In genomic region chr12:71685312-71685906, GRCh38 we compare ENCODE assay signal across 9 cellular contexts. TPM values are rescaled to one million over a fixed set of nuclear protein-coding genes. Genes with fewer than 3 reads are reported as not detected.
DNase-seq lines count a peak whose midpoint lies in the region; ATAC-seq, FAIRE-seq and TF ChIP-seq lines count a peak whose summit lies in the region.
"Had no signal": no experiment of that assay in that cellular context is flagged by ENCODE, and none has a peak within 500 bp of the region (broad histone marks: within the 10 kb centered on the region; RNA-seq: fewer than 3 reads in every experiment).

No MANE protein-coding gene starts in this region.

- no peaks in the 10 kb centered on the region for H3K27me3 Mint-ChIP-seq in activated T-cell treated with anti-CD3 and anti-CD28 coated beads, Interleukin-2, amount 50 U/mL, for 72 hours (ENCODE audit: low read depth)
- no peaks in the 10 kb centered on the region for H3K27me3 Mint-ChIP-seq in type B pancreatic cell

- no peaks in the 10 kb centered on the region for H3K36me3 ChIP-seq in HepG2 (replicated peaks in 1 of 2; ENCODE audit: control insufficient read depth in 1 of 2, insufficient read depth in 2 of 2, low read length in 2 of 2)

- FAIRE-seq in HepG2 (lab: Jason Lieb, UNC) = no peak
- FAIRE-seq: colon had no signal

- H3K9ac ChIP-seq in HepG2 (ENCODE audit: insufficient read depth, low read depth, low read length) = peak overlapping the region; percentile 80

- no peak for TF ChIP-seq CTCF in astrocyte of the cerebellum (IDR thresholded peaks at IDR 0.05; ENCODE audit: low read depth, low read length, missing control alignments)
- TF ChIP-seq CTCF in HepG2 (CRISPR knock-in tag; IDR thresholded peaks at IDR 0.05) = no peak
- TF ChIP-seq CTCF in type B pancreatic cell (conservative IDR thresholded peaks at IDR 0.05) = no peak

- H3K36me3 Mint-ChIP-seq in activated T-cell treated with anti-CD3 and anti-CD28 coated beads, Interleukin-2, amount 50 U/mL, for 72 hours (ENCODE audit: insufficient read depth in 2 of 2) = no peaks in the 10 kb centered on the region
- H3K36me3 Mint-ChIP-seq in type B pancreatic cell = no peaks in the 10 kb centered on the region

- POLR2A ChIA-PET in HepG2 (lab: Yijun Ruan, JAX) = interaction anchor here (0.6 to 3.7 kb wide), 17 partner anchors 10 to 247 kb away, joined by 3 to 78 read pairs (median 6); partner anchors contain the start of genes RAB21, THAP2 and ZFC3H1

- H3K4me1 ChIP-seq in HepG2 (ENCODE audit: insufficient read depth, low read length) = peaks cover 46% of the 10 kb centered on the region

- H3K4me3 ChIP-seq in astrocyte of the cerebellum (ENCODE audit: low read depth, low read length) = peak overlapping the region; percentile 70
- H3K4me3 ChIP-seq in HepG2 (replicated peaks in 1 of 3; ENCODE audit: insufficient read depth in 1 of 3, low read depth in 2 of 3, low read length in 3 of 3) = peak overlapping the region; percentile 73 to 79 (median 73)

- H3K79me2 ChIP-seq in HepG2 (ENCODE audit: insufficient read depth, low read length) = peaks cover 9% of the 10 kb centered on the region

- no peaks in the 10 kb centered on the region for H3K9me3 ChIP-seq in HepG2 (ENCODE audit: low read length)

- peaks cover 34% of the 10 kb centered on the region for H3K4me1 Mint-ChIP-seq in activated T-cell treated with anti-CD3 and anti-CD28 coated beads, Interleukin-2, amount 50 U/mL, for 72 hours (ENCODE audit: low read depth)
- peaks cover 10% of the 10 kb centered on the region for H3K4me1 Mint-ChIP-seq in type B pancreatic cell (ENCODE audit: unreplicated experiment)

- TF ChIP-seq RAD21 in HepG2 (CRISPR knock-in tag; IDR thresholded peaks at IDR 0.05) = no peak

- 4% methylated on average over 19 of the region's 19 CpGs for WGBS in HepG2 (ENCODE audit: low lambda C conversion rate)

- BruUV-seq in HepG2 (replicated peaks; lab: Mats Ljungman, UMichigan) = no TSS peak

- CTCF ChIA-PET in HepG2 (lab: Yijun Ruan, JAX; ENCODE audit: low intra/inter-chr PET ratio, low total read pairs) = no interaction called here

- no peaks in the 10 kb centered on the region for H4K20me1 ChIP-seq in HepG2 (ENCODE audit: insufficient read depth, low read length)

- peak overlapping the region; percentile 93 for H3K27ac ChIP-seq in HepG2 (ENCODE audit: extremely low read length, insufficient read depth, low read length)

- no peak for ATAC-seq in activated T-cell treated with anti-CD3 and anti-CD28 coated beads, Interleukin-2, amount 50 U/mL, for 72 hours (replicated peaks in 1 of 2)
- peak; percentile 8; the same call in 2 of the 3 replicates for ATAC-seq in HepG2
- no peak for ATAC-seq in HG02870 (IDR thresholded peaks at IDR 0.05; ENCODE audit: unreplicated experiment)

- intact Hi-C loops in HepG2 (cut with micrococcal nuclease; ENCODE audit: unreplicated experiment) = no loop called here

- in situ Hi-C loops in astrocyte of the cerebellum (cut with HindIII; ENCODE audit: low sequenced_read_pairs) (no loop called here), HepG2 (cut with HindIII; ENCODE audit: extremely low pct_ligation_motif_present, low pct_unique_long_range_greater_than_20kb) (no loop called here)

- no peak for TF ChIP-seq EP300 in HepG2 (IDR thresholded peaks at IDR 0.05; ENCODE audit: low read depth in 2 of 2, low read length in 2 of 2)
- TF ChIP-seq EP300 in HepG2 (CRISPR knock-in tag; IDR thresholded peaks at IDR 0.05; ENCODE audit: borderline replicate concordance) = no peak

- peak overlapping the region; percentile 95 for H2AFZ ChIP-seq in HepG2 (ENCODE audit: low read length)

- TF ChIP-seq POLR2A in HepG2 (IDR thresholded peaks at IDR 0.05; ENCODE audit: insufficient read depth in 1 of 2, low read depth in 2 of 2, low read length in 2 of 2) = no peak

- H3K4me3 Mint-ChIP-seq in activated T-cell treated with anti-CD3 and anti-CD28 coated beads, Interleukin-2, amount 50 U/mL, for 72 hours = peak overlapping the region; percentile 86 to 90
- peak overlapping the region; percentile 95 for H3K4me3 Mint-ChIP-seq in type B pancreatic cell

- no peaks in the 10 kb centered on the region for H3K27me3 ChIP-seq in HepG2 (ENCODE audit: control insufficient read depth in 1 of 2, insufficient read depth in 2 of 2, low read length in 2 of 2)

- DNase-seq in activated T-cell treated with anti-CD3 and anti-CD28 coated beads, Interleukin-2, amount 50 U/mL, for 72 hours = no peak
- no peak for DNase-seq in activated T-cell treated with anti-CD3 and anti-CD28 coated beads for 4 hours
- no peak for DNase-seq in astrocyte of the cerebellum (ENCODE audit: low read depth)
- DNase-seq in HepG2 (ENCODE audit: low spot score) = no peak
- no peak for DNase-seq in type B pancreatic cell (ENCODE audit: extremely low spot score, unreplicated experiment)
- DNase-seq in OCI-M1 (lab: John Stamatoyannopoulos, UW) = no peak
- no peak for DNase-seq in kidney glomerular epithelial cell (lab: John Stamatoyannopoulos, UW)

- H3K9me3 Mint-ChIP-seq in activated T-cell treated with anti-CD3 and anti-CD28 coated beads, Interleukin-2, amount 50 U/mL, for 72 hours = no peaks in the 10 kb centered on the region
- no peaks in the 10 kb centered on the region for H3K9me3 Mint-ChIP-seq in type B pancreatic cell

- peak overlapping the region; percentile 57 for H3K27ac Mint-ChIP-seq in activated T-cell treated with anti-CD3 and anti-CD28 coated beads, Interleukin-2, amount 50 U/mL, for 72 hours
- H3K27ac Mint-ChIP-seq in type B pancreatic cell = peak overlapping the region; percentile 89

- H3K4me2 ChIP-seq in HepG2 (ENCODE audit: low read depth, low read length) = peak overlapping the region; percentile 99

RNA-seq across cellular contexts. Expression of gene TMEM19, which starts 0.5 kb away (rescaled TPM):
- 10 to 100 TPM; 15.0 to 18.5 TPM for total RNA-seq in activated T-cell treated with anti-CD3 and anti-CD28 coated beads, Interleukin-2, amount 50 U/mL, for 72 hours
- total RNA-seq in HepG2 (2016; rRNA removed; fragmentation: Illumina TruSeq; extraction: Trizol) (21.9 and 22.5 TPM in 2 replicates), type B pancreatic cell (ENCODE audit: low replicate concordance) (11.4 and 15.3 TPM in 2 replicates)
- 8.4 and 11.1 TPM in 2 replicates for total RNA-seq in HepG2 (2016; cell fraction: cytosol; rRNA removed; fragmentation: Illumina TruSeq; extraction: Trizol; ENCODE audit: low read depth)
- 24.4 and 24.7 TPM in 2 replicates for total RNA-seq in HepG2 (2016; cell fraction: insoluble cytoplasmic fraction; rRNA removed; fragmentation: Illumina TruSeq; extraction: Trizol)
- 19.4 and 21.7 TPM in 2 replicates for total RNA-seq in HepG2 (2016; cell fraction: membrane; rRNA removed; fragmentation: Illumina TruSeq; extraction: Trizol)
- total RNA-seq in HepG2 (2016; cell fraction: nucleus; rRNA removed; fragmentation: Illumina TruSeq; extraction: Trizol) = 20.6 and 22.2 TPM in 2 replicates
- 12.0 and 16.9 TPM in 2 replicates for polyA plus RNA-seq in HepG2 (2011; rRNA removed)
- polyA plus RNA-seq in HepG2 (2011; cell fraction: cytosol; rRNA removed) = 10.0 and 19.2 TPM in 2 replicates
- 5.6 and 6.0 TPM in 2 replicates for polyA plus RNA-seq in HepG2 (2011; cell fraction: nucleus; rRNA removed)
- 8.1 and 12.4 TPM in 2 replicates for polyA plus RNA-seq in HepG2 (2012)
- 11.2 and 15.2 TPM in 2 replicates for polyA plus RNA-seq in HepG2 (2016; cell fraction: cytosol; fragmentation: Illumina TruSeq; extraction: Trizol; ENCODE audit: low read depth)
- 18.4 and 19.0 TPM in 2 replicates for polyA plus RNA-seq in HepG2 (2016; cell fraction: insoluble cytoplasmic fraction; fragmentation: Illumina TruSeq; extraction: Trizol; ENCODE audit: low read depth)
- polyA plus RNA-seq in HepG2 (2016; cell fraction: membrane; fragmentation: Illumina TruSeq; extraction: Trizol; ENCODE audit: low read depth) = 19.6 and 21.1 TPM in 2 replicates
- 22.5 and 24.5 TPM in 2 replicates for polyA plus RNA-seq in HepG2 (2016; cell fraction: nucleus; fragmentation: Illumina TruSeq; extraction: Trizol; ENCODE audit: insufficient read depth, low read depth)
- polyA minus RNA-seq in HepG2 (2011; rRNA and poly(A)+ RNA removed; ENCODE audit: low replicate concordance) = 22.8 and 43.2 TPM in 2 replicates
- polyA minus RNA-seq in HepG2 (2011; cell fraction: cytosol; rRNA and poly(A)+ RNA removed) = 14.2 and 14.3 TPM in 2 replicates
- 16.7 and 20.8 TPM in 2 replicates for polyA minus RNA-seq in HepG2 (2011; cell fraction: nucleus; rRNA and poly(A)+ RNA removed)

RNA-seq across cellular contexts. Expression of gene THAP2, which starts 21.3 kb away (rescaled TPM):
- 10 to 100 TPM; 13.8 to 15.1 TPM for total RNA-seq in activated T-cell treated with anti-CD3 and anti-CD28 coated beads, Interleukin-2, amount 50 U/mL, for 72 hours
- total RNA-seq in HepG2 (2016; rRNA removed; fragmentation: Illumina TruSeq; extraction: Trizol) = 6.2 and 7.3 TPM in 2 replicates
- 3.0 and 3.9 TPM in 2 replicates for total RNA-seq in HepG2 (2016; cell fraction: cytosol; rRNA removed; fragmentation: Illumina TruSeq; extraction: Trizol; ENCODE audit: low read depth)
- total RNA-seq in HepG2 (2016; cell fraction: insoluble cytoplasmic fraction; rRNA removed; fragmentation: Illumina TruSeq; extraction: Trizol) = 5.9 and 7.3 TPM in 2 replicates
- 5.3 and 6.1 TPM in 2 replicates for total RNA-seq in HepG2 (2016; cell fraction: membrane; rRNA removed; fragmentation: Illumina TruSeq; extraction: Trizol)
- 9.9 and 13.4 TPM in 2 replicates for total RNA-seq in HepG2 (2016; cell fraction: nucleus; rRNA removed; fragmentation: Illumina TruSeq; extraction: Trizol)
- 5.0 and 5.2 TPM in 2 replicates for polyA plus RNA-seq in HepG2 (2011; rRNA removed)
- polyA plus RNA-seq in HepG2 (2011; cell fraction: cytosol; rRNA removed) = 1.4 and 2.4 TPM in 2 replicates
- polyA plus RNA-seq in HepG2 (2011; cell fraction: nucleus; rRNA removed) = 3.8 and 5.8 TPM in 2 replicates
- 5.1 and 8.6 TPM in 2 replicates for polyA plus RNA-seq in HepG2 (2012)
- 3.0 and 4.3 TPM in 2 replicates for polyA plus RNA-seq in HepG2 (2016; cell fraction: cytosol; fragmentation: Illumina TruSeq; extraction: Trizol; ENCODE audit: low read depth)
- 7.7 and 7.9 TPM in 2 replicates for polyA plus RNA-seq in HepG2 (2016; cell fraction: insoluble cytoplasmic fraction; fragmentation: Illumina TruSeq; extraction: Trizol; ENCODE audit: low read depth)
- polyA plus RNA-seq in HepG2 (2016; cell fraction: membrane; fragmentation: Illumina TruSeq; extraction: Trizol; ENCODE audit: low read depth) = 4.7 and 4.8 TPM in 2 replicates
- polyA plus RNA-seq in HepG2 (2016; cell fraction: nucleus; fragmentation: Illumina TruSeq; extraction: Trizol; ENCODE audit: insufficient read depth, low read depth) = 12.1 and 12.4 TPM in 2 replicates
- 2.5 and 2.9 TPM in 2 replicates for polyA minus RNA-seq in HepG2 (2011; rRNA and poly(A)+ RNA removed; ENCODE audit: low replicate concordance)
- 1.9 and 4.4 TPM in 2 replicates for polyA minus RNA-seq in HepG2 (2011; cell fraction: cytosol; rRNA and poly(A)+ RNA removed)
- 13.9 and 14.5 TPM in 2 replicates for polyA minus RNA-seq in HepG2 (2011; cell fraction: nucleus; rRNA and poly(A)+ RNA removed)
- 4.9 and 8.9 TPM in 2 replicates for total RNA-seq in type B pancreatic cell (ENCODE audit: low replicate concordance)

RNA-seq across cellular contexts. Expression of gene ZFC3H1, which starts 21.8 kb away (rescaled TPM):
- total RNA-seq in activated T-cell treated with anti-CD3 and anti-CD28 coated beads, Interleukin-2, amount 50 U/mL, for 72 hours = 10 to 100 TPM; 87.7 to 98.7 TPM
- total RNA-seq in HepG2 (2016; rRNA removed; fragmentation: Illumina TruSeq; extraction: Trizol) (8.9 and 17.1 TPM in 2 replicates), type B pancreatic cell (ENCODE audit: low replicate concordance) (35.8 and 38.2 TPM in 2 replicates)
- 5.0 and 6.0 TPM in 2 replicates for total RNA-seq in HepG2 (2016; cell fraction: cytosol; rRNA removed; fragmentation: Illumina TruSeq; extraction: Trizol; ENCODE audit: low read depth)
- 7.0 and 13.0 TPM in 2 replicates for total RNA-seq in HepG2 (2016; cell fraction: insoluble cytoplasmic fraction; rRNA removed; fragmentation: Illumina TruSeq; extraction: Trizol)
- total RNA-seq in HepG2 (2016; cell fraction: membrane; rRNA removed; fragmentation: Illumina TruSeq; extraction: Trizol) = 4.6 and 5.9 TPM in 2 replicates
- total RNA-seq in HepG2 (2016; cell fraction: nucleus; rRNA removed; fragmentation: Illumina TruSeq; extraction: Trizol) = 73.8 and 77.3 TPM in 2 replicates
- polyA plus RNA-seq in HepG2 (2011; rRNA removed) = 31.4 and 38.3 TPM in 2 replicates
- 4.3 and 6.5 TPM in 2 replicates for polyA plus RNA-seq in HepG2 (2011; cell fraction: cytosol; rRNA removed)
- 96.5 and 110 TPM in 2 replicates for polyA plus RNA-seq in HepG2 (2011; cell fraction: nucleus; rRNA removed)
- 19.0 and 21.7 TPM in 2 replicates for polyA plus RNA-seq in HepG2 (2012)
- polyA plus RNA-seq in HepG2 (2016; cell fraction: cytosol; fragmentation: Illumina TruSeq; extraction: Trizol; ENCODE audit: low read depth) = 0.44 and 0.55 TPM in 2 replicates
- 7.3 and 8.6 TPM in 2 replicates for polyA plus RNA-seq in HepG2 (2016; cell fraction: insoluble cytoplasmic fraction; fragmentation: Illumina TruSeq; extraction: Trizol; ENCODE audit: low read depth)
- polyA plus RNA-seq in HepG2 (2016; cell fraction: membrane; fragmentation: Illumina TruSeq; extraction: Trizol; ENCODE audit: low read depth) = 1.7 and 1.9 TPM in 2 replicates
- 99.4 and 110 TPM in 2 replicates for polyA plus RNA-seq in HepG2 (2016; cell fraction: nucleus; fragmentation: Illumina TruSeq; extraction: Trizol; ENCODE audit: insufficient read depth, low read depth)
- polyA minus RNA-seq in HepG2 (2011; rRNA and poly(A)+ RNA removed; ENCODE audit: low replicate concordance) = 11.8 and 15.6 TPM in 2 replicates
- polyA minus RNA-seq in HepG2 (2011; cell fraction: cytosol; rRNA and poly(A)+ RNA removed) = 6.1 and 11.4 TPM in 2 replicates
- 208 and 220 TPM in 2 replicates for polyA minus RNA-seq in HepG2 (2011; cell fraction: nucleus; rRNA and poly(A)+ RNA removed)
